In the genomic region with DNA sequence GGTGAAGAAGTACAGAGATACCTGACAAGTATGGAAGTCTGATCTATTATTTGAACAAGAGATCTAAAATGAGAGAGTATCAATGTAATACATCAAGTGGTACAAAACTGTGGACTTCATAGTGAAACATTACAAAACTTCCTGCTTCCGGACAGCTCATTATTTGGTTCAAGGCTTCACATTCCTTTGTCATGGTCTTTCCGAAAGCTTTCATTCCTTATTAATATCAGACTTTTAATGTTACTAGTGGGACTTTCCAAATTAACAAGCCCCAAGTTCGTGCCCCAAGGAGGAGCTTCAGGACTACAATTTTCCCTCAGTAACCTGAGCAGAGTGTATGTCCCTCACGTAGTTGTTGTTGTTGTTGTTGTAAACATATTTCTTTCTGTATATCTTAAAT, we compare ENCODE assay signal across 8 cellular contexts. TPM values are rescaled to one million over a fixed set of nuclear protein-coding genes. Genes with fewer than 3 reads are reported as not detected.
DNase-seq lines count a peak whose midpoint lies in the region; ATAC-seq, FAIRE-seq and TF ChIP-seq lines count a peak whose summit lies in the region.

No MANE protein-coding gene starts in this region.

- no peak for TF ChIP-seq CTCF in kidney (IDR thresholded peaks at IDR 0.05; ENCODE audit: borderline replicate concordance, extremely low read depth, insufficient read depth)

- H3K9me3 ChIP-seq in BLaER1 treated with 17β-estradiol and CSF1 and Interleukin-3, amounts not matched to agents 10 nM and 100 nM (replicated peaks in 1 of 11), result no peaks in the 10 kb centered on the region
- H3K9me3 ChIP-seq in HUES6 (ENCODE audit: control insufficient read depth, insufficient read depth, low read depth, low read length) (no peaks in the 10 kb centered on the region), adipocyte (ENCODE audit: control insufficient read depth, low read length) (no peaks in the 10 kb centered on the region), kidney (ENCODE audit: control insufficient read depth in 1 of 2, low read length in 2 of 2) (no peaks in the 10 kb centered on the region)

- intact Hi-C loops in kidney (cut with DNase I), result no loop called here

- FAIRE-seq in kidney (lab: Jason Lieb, UNC), result no peak

- peak; percentile 17 for ATAC-seq in stimulated activated naive CD8-positive, alpha-beta T cell treated with anti-CD3 and anti-CD28 coated beads, Interleukin-15, Interleukin-2, amounts not matched to agents 100 U/mL and 50 U/mL, for 24 hours
- ATAC-seq in HG03175 (IDR thresholded peaks at IDR 0.05; ENCODE audit: unreplicated experiment) (no peak), GM19395 (IDR thresholded peaks at IDR 0.05; ENCODE audit: unreplicated experiment) (no peak)

- H3K9ac ChIP-seq in BLaER1 treated with 17β-estradiol and CSF1 and Interleukin-3, amounts not matched to agents 10 nM and 100 nM, result peak overlapping the region; percentile 97 to 100 (median 98)
- H3K9ac ChIP-seq in HUES6 (ENCODE audit: low read length), result peak overlapping the region; percentile 88
- H3K9ac ChIP-seq in adipocyte (ENCODE audit: low read length), result peak overlapping the region; percentile 99
- H3K9ac ChIP-seq in kidney (ENCODE audit: low read length in 2 of 2), result peak overlapping the region; percentile 82 to 92

- no peaks in the 10 kb centered on the region for H3K27me3 ChIP-seq in BLaER1 treated with 17β-estradiol and CSF1 and Interleukin-3, amounts not matched to agents 10 nM and 100 nM
- H3K27me3 ChIP-seq in HUES6 (ENCODE audit: control insufficient read depth, insufficient read depth, low read length), result no peaks in the 10 kb centered on the region; the same call in 1 of the 2 replicates
- no peaks in the 10 kb centered on the region for H3K27me3 ChIP-seq in adipocyte (replicated peaks; ENCODE audit: control insufficient read depth, insufficient read depth, low read length)

- DNase-seq in adipocyte (ENCODE audit: low read depth) (peak; percentile 76), kidney (no peak), UCSD-AML1 (lab: John Stamatoyannopoulos, UW; ENCODE audit: unreplicated experiment) (no peak)
- no peak for DNase-seq in stimulated activated naive CD8-positive, alpha-beta T cell treated with anti-CD3 and anti-CD28 coated beads, Interleukin-15, Interleukin-2, amounts not matched to agents 100 U/mL and 50 U/mL, for 24 hours

- H3K4me2 ChIP-seq in BLaER1 treated with 17β-estradiol and CSF1 and Interleukin-3, amounts not matched to agents 10 nM and 100 nM, result peak overlapping the region; percentile 70 to 98 (median 89)

- H3K4me3 ChIP-seq in BLaER1 treated with 17β-estradiol and CSF1 and Interleukin-3, amounts not matched to agents 10 nM and 100 nM, result peak overlapping the region; percentile 74 to 99 (median 91)
- H3K4me3 ChIP-seq in HUES6 (ENCODE audit: low read depth, low read length), result peak overlapping the region; percentile 97
- peak overlapping the region; percentile 98 for H3K4me3 ChIP-seq in adipocyte (ENCODE audit: low read length)
- peak overlapping the region; percentile 96 to 97 for H3K4me3 ChIP-seq in kidney (ENCODE audit: low read length in 2 of 2)

- peaks cover 35 to 63% (median 56%) of the 10 kb centered on the region in 10 experiments for H3K4me1 ChIP-seq in BLaER1 treated with 17β-estradiol and CSF1 and Interleukin-3, amounts not matched to agents 10 nM and 100 nM
- H3K4me1 ChIP-seq in HUES6 (ENCODE audit: control insufficient read depth, insufficient read depth, low read length) (peaks cover 28% of the 10 kb centered on the region), adipocyte (ENCODE audit: control insufficient read depth, insufficient read depth, low read length) (peaks cover 63% of the 10 kb centered on the region), kidney (ENCODE audit: control insufficient read depth in 1 of 2, insufficient read depth in 1 of 2, low read depth in 1 of 2, low read length in 2 of 2) (peaks cover 3 to 19% of the 10 kb centered on the region in 2 donors)

- H3K36me3 ChIP-seq in BLaER1 treated with 17β-estradiol and CSF1 and Interleukin-3, amounts not matched to agents 10 nM and 100 nM, result peaks cover 0 to 9% (median 0%) of the 10 kb centered on the region in 11 experiments; a peak in 2 of 22 replicates
- H3K36me3 ChIP-seq in HUES6 (ENCODE audit: control insufficient read depth, insufficient read depth, low read length), result no peaks in the 10 kb centered on the region
- no peaks in the 10 kb centered on the region for H3K36me3 ChIP-seq in adipocyte (ENCODE audit: control insufficient read depth, insufficient read depth, low read length, severe bottlenecking)
- H3K36me3 ChIP-seq in kidney (ENCODE audit: control insufficient read depth in 1 of 2, insufficient read depth in 2 of 2, low read length in 2 of 2), result no peaks in the 10 kb centered on the region

- peak overlapping the region; percentile 95 to 100 (median 98) for H3K27ac ChIP-seq in BLaER1 treated with 17β-estradiol and CSF1 and Interleukin-3, amounts not matched to agents 10 nM and 100 nM
- H3K27ac ChIP-seq in HUES6 (ENCODE audit: low read depth, low read length) (no peak overlapping the region), kidney (ENCODE audit: low read depth in 2 of 2, low read length in 2 of 2) (peak overlapping the region; percentile 88 to 92)

- H4K20me1 ChIP-seq in BLaER1 treated with 17β-estradiol and CSF1 and Interleukin-3, amounts not matched to agents 10 nM and 100 nM, result peaks cover 34 to 53% (median 48%) of the 10 kb centered on the region in 11 experiments; a peak in 21 of 22 replicates

RNA-seq across cellular contexts. Expression of a gene that starts 1.2 kb away (rescaled TPM):
- 26.6 TPM for total RNA-seq in kidney
- 13.5 TPM for polyA plus RNA-seq in kidney (ENCODE audit: insufficient read depth, low read depth, low replicate concordance)

RNA-seq across cellular contexts. Expression of a gene that starts 36.7 kb away (rescaled TPM):
- total RNA-seq in kidney, result not detected
- polyA plus RNA-seq in kidney (ENCODE audit: insufficient read depth, low read depth, low replicate concordance), result not detected
